Comparison of ENCODE assay signal across 1 cellular context in genomic region chr10:70418713-70419112, GRCh38.
TF ChIP-seq lines count a peak whose summit lies in the region.

No MANE protein-coding gene starts in this region.

TF ChIP-seq in K562, 482 proteins besides CTCF, POLR2A, EP300 and RAD21:
- TF ChIP-seq PHB2 (IDR thresholded peaks at IDR 0.05; ENCODE audit: low read depth) (no peak), ZNF121 (CRISPR knock-in tag; conservative IDR thresholded peaks at IDR 0.05) (peak; percentile 80)
